Comparison of ENCODE assay signal across 12 cellular contexts in the genomic region with DNA sequence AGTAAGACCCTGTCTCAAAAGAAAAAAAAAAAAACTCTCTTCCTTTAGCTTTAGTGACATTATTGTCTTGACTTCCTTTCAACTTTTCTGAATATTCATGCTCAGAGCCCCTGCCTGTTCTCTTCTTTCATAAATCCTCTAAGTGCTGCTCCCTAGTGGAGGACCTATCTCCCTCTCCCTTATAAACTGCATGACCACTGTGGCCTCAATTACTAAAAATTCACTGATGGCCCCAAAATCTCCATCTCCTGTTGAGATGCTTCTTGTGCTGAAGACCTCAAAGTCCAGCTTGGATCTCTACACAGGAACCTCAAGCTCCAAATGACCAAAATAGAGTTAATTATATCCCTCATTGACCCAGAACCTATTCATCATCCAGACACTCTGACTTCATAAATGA. TPM values are rescaled to one million over a fixed set of nuclear protein-coding genes. Genes with fewer than 3 reads are reported as not detected.
A peak's percentile ranks its signal among the peaks of the same experiment; 100 is the strongest.
DNase-seq lines count a peak whose midpoint lies in the region; ATAC-seq and TF ChIP-seq lines count a peak whose summit lies in the region.
"Had no signal": no experiment of that assay in that cellular context is flagged by ENCODE, and none has a peak within 500 bp of the region (broad histone marks: within the 10 kb centered on the region; RNA-seq: fewer than 3 reads in every experiment).

No MANE protein-coding gene starts in this region.

- H3K9me3 ChIP-seq in CD8-positive, alpha-beta memory T cell (ENCODE audit: low read length): no peaks in the 10 kb centered on the region
- H3K9me3 ChIP-seq in gastroesophageal sphincter: no peaks in the 10 kb centered on the region

- no peaks in the 10 kb centered on the region for H3K27me3 ChIP-seq in CD8-positive, alpha-beta memory T cell (ENCODE audit: insufficient read depth, low read length, poor library complexity, severe bottlenecking)
- peaks cover 3% of the 10 kb centered on the region for H3K27me3 ChIP-seq in gastroesophageal sphincter

- H3K36me3 ChIP-seq in CD8-positive, alpha-beta memory T cell (ENCODE audit: insufficient read depth, low read length): no peaks in the 10 kb centered on the region
- no peaks in the 10 kb centered on the region for H3K36me3 ChIP-seq in gastroesophageal sphincter
- H3K36me3 ChIP-seq: WERI-Rb-1 had no signal

- TF ChIP-seq CTCF in GM13977 (IDR thresholded peaks at IDR 0.05; ENCODE audit: extremely low read depth, insufficient read depth, missing control alignments) (peak; percentile 40), gastroesophageal sphincter (IDR thresholded peaks at IDR 0.05) (no peak)

- ATAC-seq in gastroesophageal sphincter: no peak
- ATAC-seq in Right ventricle myocardium superior (ENCODE audit: poor library complexity): no peak

- no peak overlapping the region for H3K27ac ChIP-seq in CD8-positive, alpha-beta memory T cell (ENCODE audit: low read depth, low read length)
- no peak overlapping the region for H3K27ac ChIP-seq in gastroesophageal sphincter
- H3K27ac ChIP-seq: WERI-Rb-1 had no signal

- H3K9me3 Mint-ChIP-seq in CD8-positive, alpha-beta memory T cell: no peaks in the 10 kb centered on the region

- peak in 2 of 5 donors; percentile 42 to 54 for DNase-seq in CD8-positive, alpha-beta memory T cell
- DNase-seq in GM13977 (ENCODE audit: low spot score) (peak; percentile 50), OCI-M1 (lab: John Stamatoyannopoulos, UW) (peak; percentile 21), iPS-NIHi11 (ENCODE audit: low spot score) (peak; percentile 39), HuH-7 (ENCODE audit: low spot score) (no peak), OCI-M2 (lab: John Stamatoyannopoulos, UW; ENCODE audit: unreplicated experiment) (no peak), Right ventricle myocardium superior (no peak)
- DNase-seq: DMS79, HCEC 1CT, NCI-H1417, WERI-Rb-1 had no signal

- POLR2A ChIA-PET in CD8-positive, alpha-beta memory T cell (lab: Charles Lee): interaction anchor here (0.6 kb wide), 1 partner anchor 122 kb away, joined by 3 read pairs; no protein-coding TSS in a partner anchor

- TF ChIP-seq POLR2A in gastroesophageal sphincter (IDR thresholded peaks at IDR 0.05): no peak

- peaks cover 23 to 46% (median 23%) of the 10 kb centered on the region in 3 donors for H3K4me1 Mint-ChIP-seq in CD8-positive, alpha-beta memory T cell

- CTCF ChIA-PET in CD8-positive, alpha-beta memory T cell (lab: Charles Lee): interaction anchor here (0.6 to 2.3 kb wide), 31 partner anchors 9 to 270 kb away, joined by 3 to 37 read pairs (median 4); partner anchors contain the start of genes CD244 and ITLN2

- peak overlapping the region in 5 of 8 donors; percentile 2 to 80 (median 27) for H3K27ac Mint-ChIP-seq in CD8-positive, alpha-beta memory T cell

- in situ Hi-C loops in GM13977 (cut with MboI; ENCODE audit: low pct_unique_long_range_greater_than_20kb, low sequenced_read_pairs, unreplicated experiment): no loop called here

- H3K4me1 ChIP-seq in CD8-positive, alpha-beta memory T cell (ENCODE audit: insufficient read depth, low read length): peaks cover 12% of the 10 kb centered on the region
- no peaks in the 10 kb centered on the region for H3K4me1 ChIP-seq in gastroesophageal sphincter

- no peaks in the 10 kb centered on the region for H3K36me3 Mint-ChIP-seq in CD8-positive, alpha-beta memory T cell

- TF ChIP-seq EP300 in gastroesophageal sphincter (IDR thresholded peaks at IDR 0.05): no peak

- H3K4me3 Mint-ChIP-seq in CD8-positive, alpha-beta memory T cell: no peak overlapping the region

- H3K27me3 Mint-ChIP-seq in CD8-positive, alpha-beta memory T cell: no peaks in the 10 kb centered on the region

- H3K4me3 ChIP-seq in CD8-positive, alpha-beta memory T cell (ENCODE audit: low read length): no peak overlapping the region
- H3K4me3 ChIP-seq in gastroesophageal sphincter: no peak overlapping the region

- intact Hi-C loops in Right ventricle myocardium superior (cut with DNase I): no loop called here

RNA-seq across cellular contexts. Expression of gene ITLN1, which starts 7.8 kb away (rescaled TPM):
- not detected for total RNA-seq in CD8-positive, alpha-beta memory T cell
- not detected for polyA plus RNA-seq in CD8-positive, alpha-beta memory T cell
- total RNA-seq in gastroesophageal sphincter (1 to 10 TPM in 1 of 4 donors, under 1 TPM in 1, not detected in 2; 0.46 to 1.9 TPM), Right ventricle myocardium superior (2.3 TPM)

RNA-seq across cellular contexts. Expression of gene CD244, which starts 14.5 kb away (rescaled TPM):
- total RNA-seq in CD8-positive, alpha-beta memory T cell: 1 to 10 TPM; 1.8 to 1.9 TPM
- polyA plus RNA-seq in CD8-positive, alpha-beta memory T cell: 40.7 TPM
- total RNA-seq in gastroesophageal sphincter (under 1 TPM in 3 of 4 donors, not detected in 1; 0.15 to 0.47 (median 0.27) TPM), Right ventricle myocardium superior (0.48 TPM)

Comparison
In these comparisons a context has a peak if more than half of its experiments do, and no peak if none do; other contexts are left out.
1. DNase-seq: peak in GM13977 (single experiment), OCI-M1 (single experiment) and iPS-NIHi11 (single experiment); none in HuH-7 (single experiment), OCI-M2 (single experiment) and Right ventricle myocardium superior (single experiment).